In genomic region chr2:107634172-107634571, GRCh38 we compare ENCODE assay signal across 20 cellular contexts.
"Had no signal": no experiment of that assay in that cellular context is flagged by ENCODE, and none has a peak within 500 bp of the region (broad histone marks: within the 10 kb centered on the region; RNA-seq: fewer than 3 reads in every experiment).

No MANE protein-coding gene starts in this region.

- H3K9me3 ChIP-seq: prostate gland had no signal

- H3K4me3 ChIP-seq: cardiac muscle cell, esophagus squamous epithelium, hepatocyte, prostate gland, right atrium auricular region, skin epidermis, stomach, thoracic aorta, upper lobe of right lung had no signal

- H3K27ac ChIP-seq: cardiac muscle cell, esophagus squamous epithelium, hepatocyte, prostate gland, right atrium auricular region, skin epidermis, stomach, thoracic aorta, upper lobe of right lung, WERI-Rb-1 had no signal

- ATAC-seq: activated T-cell treated with anti-CD3 and anti-CD28 coated beads, Interleukin-2, amount 50 U/mL, for 72 hours; left lobe of liver; stimulated activated effector memory CD8-positive, alpha-beta T cell treated with anti-CD3 and anti-CD28 coated beads, Interleukin-12 subunit alpha, Interleukin-12 subunit beta, amount 100 ng/mL, for 72 hours; upper lobe of right lung had no signal

- H2AFZ ChIP-seq: hepatocyte had no signal

- DNase-seq: activated CD4-positive, alpha-beta T cell treated with anti-CD3 and anti-CD28 coated beads, Interleukin-2, amount 50 U/mL, for 4 hours; activated effector memory CD4-positive, alpha-beta T cell treated with anti-CD3 and anti-CD28 coated beads, Interleukin-2, amount 50 U/mL, for 16 hours; activated naive CD4-positive, alpha-beta T cell treated with anti-CD3 and anti-CD28 coated beads, Interleukin-2, amount 50 U/mL, for 16 hours; activated T-cell treated with anti-CD3 and anti-CD28 coated beads, Interleukin-2, amount 50 U/mL, for 72 hours; effector CD8-positive, alpha-beta T cell; esophagus squamous epithelium; islet precursor cell; occipital lobe; stimulated activated CD4-positive, alpha-beta T cell treated with anti-CD3 and anti-CD28 coated beads, Interleukin-4, amount 100 ng/mL, for 24 hours; stomach; upper lobe of right lung; WERI-Rb-1 had no signal

- H3K79me2 ChIP-seq: hepatocyte had no signal

- H3K27me3 ChIP-seq: cardiac muscle cell, esophagus squamous epithelium, hepatocyte, right atrium auricular region, stomach, upper lobe of right lung had no signal

- H3K4me2 ChIP-seq: hepatocyte had no signal

- H3K4me1 ChIP-seq: esophagus squamous epithelium, prostate gland, right atrium auricular region, stomach, upper lobe of right lung had no signal

- H3K36me3 ChIP-seq: cardiac muscle cell, esophagus squamous epithelium, prostate gland, right atrium auricular region, stomach, thoracic aorta, upper lobe of right lung, WERI-Rb-1 had no signal
